8 cellular contexts compared by ENCODE assay signal in the genomic region with DNA sequence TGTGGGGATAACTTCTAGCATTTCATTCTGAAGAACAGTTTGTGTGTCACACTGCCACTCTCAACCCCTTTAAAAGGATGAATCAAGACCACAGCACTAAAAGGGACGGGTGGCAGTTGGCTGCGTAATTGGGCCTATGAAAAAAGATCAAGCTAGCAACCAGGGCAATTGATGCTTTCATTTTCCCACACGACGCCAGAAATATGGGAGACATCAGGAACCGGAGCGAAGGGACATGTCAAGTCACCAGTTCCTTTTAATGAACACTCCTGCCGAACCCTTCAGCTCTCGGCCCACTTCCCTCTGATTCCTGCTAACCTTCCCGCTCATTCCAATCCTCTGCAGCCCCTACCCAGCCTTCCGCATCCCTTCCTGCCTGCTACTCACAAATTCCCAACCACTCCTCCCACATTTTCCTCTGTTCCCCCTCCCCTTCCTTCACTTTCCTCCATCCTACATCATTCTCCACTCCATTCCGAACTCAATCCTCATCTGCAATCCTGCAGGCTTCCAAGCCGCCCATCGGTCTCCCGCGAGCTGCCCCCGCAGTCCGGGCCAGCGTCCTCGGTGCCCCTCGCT. TPM values are rescaled to one million over a fixed set of nuclear protein-coding genes. Genes with fewer than 3 reads are reported as not detected.
DNase-seq lines count a peak whose midpoint lies in the region; ATAC-seq and TF ChIP-seq lines count a peak whose summit lies in the region.

No MANE protein-coding gene starts in this region.

- DNase-seq in activated gamma-delta T cell treated with Interleukin-2 at 50 U/mL for 16 hours (peak; percentile 23), activated gamma-delta T cell (lab: John Stamatoyannopoulos, UW) (no peak), NCI-H2227 (lab: John Stamatoyannopoulos, UW; ENCODE audit: unreplicated experiment) (peak; percentile 65), foreskin melanocyte (peak; percentile 24), neural crest cell (ENCODE audit: low read depth, low spot score) (no peak), mesenteric fat pad (ENCODE audit: low spot score) (no peak)
- DNase-seq in activated gamma-delta T cell treated with anti-CD3 and anti-CD28 coated beads, Interleukin-2, amount 50 U/mL, for 16 hours (ENCODE audit: low read depth) = peak; percentile 12

- H3K27me3 Mint-ChIP-seq in neural crest cell (ENCODE audit: low read depth) = no peaks in the 10 kb centered on the region

- no peak for ATAC-seq in HG02610 (IDR thresholded peaks at IDR 0.05; ENCODE audit: unreplicated experiment)

- no peak for TF ChIP-seq CTCF in neural crest cell (conservative IDR thresholded peaks at IDR 0.05)

- peaks cover 8% of the 10 kb centered on the region for H3K36me3 Mint-ChIP-seq in neural crest cell (ENCODE audit: low read depth)

- H3K4me3 Mint-ChIP-seq in neural crest cell = peak overlapping the region; percentile 98

- no peaks in the 10 kb centered on the region for H3K9me3 Mint-ChIP-seq in neural crest cell

- H3K4me1 Mint-ChIP-seq in neural crest cell = peaks cover 48% of the 10 kb centered on the region

- H3K27ac Mint-ChIP-seq in neural crest cell (ENCODE audit: unreplicated experiment) = peak overlapping the region; percentile 95

RNA-seq across cellular contexts. Expression of gene CSRNP2, which starts 0.7 kb away (rescaled TPM):
- total RNA-seq in neural crest cell (54.4 and 55.2 TPM in 2 replicates), mesenteric fat pad (33.6 TPM)

RNA-seq across cellular contexts. Expression of gene LETMD1, which starts 34.5 kb away (rescaled TPM):
- total RNA-seq in neural crest cell (43.2 and 44.5 TPM in 2 replicates), mesenteric fat pad (49.1 TPM)

RNA-seq across cellular contexts. Expression of gene SLC11A2, which starts 56.5 kb away (rescaled TPM):
- total RNA-seq in neural crest cell = 50.4 and 51.4 TPM in 2 replicates
- 72.0 TPM for total RNA-seq in mesenteric fat pad

Comparison
In these comparisons a context has a peak if more than half of its experiments do, and no peak if none do; other contexts are left out.
1. DNase-seq: peak in activated gamma-delta T cell treated with Interleukin-2 at 50 U/mL for 16 hours (single experiment), NCI-H2227 (single experiment), activated gamma-delta T cell treated with anti-CD3 and anti-CD28 coated beads, Interleukin-2, amount 50 U/mL, for 16 hours (single experiment) and foreskin melanocyte (single experiment); none in activated gamma-delta T cell (single experiment), neural crest cell (single experiment) and mesenteric fat pad (single experiment).